In genomic region chr4:16669036-16669435, GRCh38 we compare ENCODE assay signal across 2 cellular contexts.
A peak's percentile ranks its signal among the peaks of the same experiment; 100 is the strongest.
TF ChIP-seq lines count a peak whose summit lies in the region.

No MANE protein-coding gene starts in this region.

TF ChIP-seq in SK-N-SH, 30 proteins besides CTCF, POLR2A, EP300 and RAD21:
- peak; percentile 21; the same call in 1 of the 2 replicates for TF ChIP-seq GATA2 (CRISPR knock-in tag; IDR thresholded peaks at IDR 0.05)
- no peak for TF ChIP-seq MXI1 (IDR thresholded peaks at IDR 0.05; ENCODE audit: low read depth, low read length)
- no peak for TF ChIP-seq ELF1 (IDR thresholded peaks at IDR 0.05)

TF ChIP-seq in SK-N-SH treated with all-trans-retinoic acid at 6 μM for 48 hours, 23 proteins besides CTCF, POLR2A, EP300 and RAD21:
- no peak for TF ChIP-seq GLIS3 (CRISPR knock-in tag; IDR thresholded peaks at IDR 0.05)
- TF ChIP-seq TCF4 (CRISPR knock-in tag; IDR thresholded peaks at IDR 0.05; ENCODE audit: borderline replicate concordance) = no peak
- TF ChIP-seq ZC3H10 (CRISPR knock-in tag; IDR thresholded peaks at IDR 0.05) = no peak
- TF ChIP-seq OSR1 (CRISPR knock-in tag; IDR thresholded peaks at IDR 0.05) = no peak
- TF ChIP-seq TOX (CRISPR knock-in tag; IDR thresholded peaks at IDR 0.05; ENCODE audit: borderline replicate concordance) = no peak
- no peak for TF ChIP-seq ZNF8 (CRISPR knock-in tag; IDR thresholded peaks at IDR 0.05)
- TF ChIP-seq ZNF70 (CRISPR knock-in tag; IDR thresholded peaks at IDR 0.05) = no peak
- TF ChIP-seq TSHZ2 (CRISPR knock-in tag; IDR thresholded peaks at IDR 0.05) = no peak
- TF ChIP-seq ZFP3 (CRISPR knock-in tag; IDR thresholded peaks at IDR 0.05) = no peak
- TF ChIP-seq POU6F1 (CRISPR knock-in tag; IDR thresholded peaks at IDR 0.05; ENCODE audit: borderline replicate concordance, low read depth) = no peak
- TF ChIP-seq CSDC2 (CRISPR knock-in tag; IDR thresholded peaks at IDR 0.05) = no peak
- TF ChIP-seq PATZ1 (CRISPR knock-in tag; IDR thresholded peaks at IDR 0.05; ENCODE audit: borderline replicate concordance) = no peak
- TF ChIP-seq ZNF565 (CRISPR knock-in tag; conservative IDR thresholded peaks at IDR 0.05; ENCODE audit: low read depth) = no peak
- TF ChIP-seq ESRRG (CRISPR knock-in tag; IDR thresholded peaks at IDR 0.05) = no peak
